Comparison of ENCODE assay signal across 8 cellular contexts in the genomic region with DNA sequence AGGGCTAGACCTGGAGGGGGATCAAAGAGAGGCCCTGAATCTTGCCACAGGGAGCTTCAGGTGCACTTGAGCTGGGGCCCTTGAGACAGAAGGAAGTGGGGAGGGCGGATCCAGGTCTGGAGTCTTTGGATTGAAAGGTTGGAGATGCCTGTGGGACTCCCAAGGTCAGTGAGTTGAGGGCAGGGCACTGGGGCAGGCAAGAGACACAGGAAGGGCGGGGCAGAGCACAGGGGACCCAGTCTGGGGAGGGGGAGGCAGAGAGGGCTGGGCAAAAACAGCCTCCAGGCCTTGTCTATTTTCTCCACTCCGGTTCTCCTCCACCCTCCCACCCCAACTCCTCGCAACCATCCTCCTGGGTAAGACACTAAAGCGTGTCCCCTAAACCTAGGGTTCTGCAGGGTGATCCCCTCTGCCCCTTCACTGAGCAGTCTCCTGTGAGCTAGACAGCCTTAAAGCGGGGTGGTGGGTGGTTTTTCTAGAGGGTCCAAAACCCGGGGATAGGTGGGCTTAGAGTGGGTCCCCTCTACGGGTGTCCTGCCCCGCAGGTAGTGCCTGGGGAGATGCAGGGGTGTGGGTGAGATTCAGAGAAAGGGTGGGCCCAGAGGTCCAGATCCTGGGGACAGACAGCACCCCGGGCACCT. TPM values are rescaled to one million over a fixed set of nuclear protein-coding genes. Genes with fewer than 3 reads are reported as not detected.
DNase-seq lines count a peak whose midpoint lies in the region; ATAC-seq lines count a peak whose summit lies in the region.

No MANE protein-coding gene starts in this region.

- peaks cover 10 to 13% of the 10 kb centered on the region in 2 donors for H3K36me3 Mint-ChIP-seq in activated naive CD4-positive, alpha-beta T cell treated with anti-CD3 and anti-CD28 coated beads, Interleukin-2, amount 50 U/mL, for 72 hours

- H3K27me3 ChIP-seq in HUES6 (ENCODE audit: control insufficient read depth, insufficient read depth, low read length) (peaks cover 8% of the 10 kb centered on the region), iPS-18a (ENCODE audit: control insufficient read depth, insufficient read depth, low read length) (peaks cover 18% of the 10 kb centered on the region), stomach smooth muscle (ENCODE audit: control insufficient read depth in 1 of 2, insufficient read depth in 2 of 2, low read length in 2 of 2) (no peaks in the 10 kb centered on the region)

- H3K9ac ChIP-seq in HUES6 (ENCODE audit: low read length) (peak overlapping the region; percentile 27), iPS-18a (ENCODE audit: low read length) (peak overlapping the region; percentile 39), stomach smooth muscle (ENCODE audit: low read length in 2 of 2) (peak overlapping the region; percentile 42 to 60)

- no peak for DNase-seq in activated naive CD4-positive, alpha-beta T cell treated with anti-CD3 and anti-CD28 coated beads, Interleukin-2, amount 50 U/mL, for 72 hours (ENCODE audit: low spot score in 2 of 2)
- DNase-seq in T-helper 9 cell (no peak), NCI-H2196 (lab: John Stamatoyannopoulos, UW; ENCODE audit: unreplicated experiment) (no peak), GDM1 (lab: John Stamatoyannopoulos, UW) (no peak)

- H3K27ac ChIP-seq in HUES6 (ENCODE audit: low read depth, low read length): no peak overlapping the region
- H3K27ac ChIP-seq in iPS-18a (ENCODE audit: low read length): no peak overlapping the region
- H3K27ac ChIP-seq in stomach smooth muscle (ENCODE audit: low read length): no peak overlapping the region

- H3K9me3 ChIP-seq in HUES6 (ENCODE audit: control insufficient read depth, insufficient read depth, low read depth, low read length): peaks cover 10% of the 10 kb centered on the region
- no peaks in the 10 kb centered on the region for H3K9me3 ChIP-seq in iPS-18a (ENCODE audit: control insufficient read depth, low read depth, low read length)
- peaks cover 0 to 8% of the 10 kb centered on the region in 2 donors for H3K9me3 ChIP-seq in stomach smooth muscle (ENCODE audit: control insufficient read depth in 2 of 2, low read length in 2 of 2)

- peak overlapping the region; percentile 36 to 79 for H3K27ac Mint-ChIP-seq in activated naive CD4-positive, alpha-beta T cell treated with anti-CD3 and anti-CD28 coated beads, Interleukin-2, amount 50 U/mL, for 72 hours

- ATAC-seq in activated naive CD4-positive, alpha-beta T cell treated with anti-CD3 and anti-CD28 coated beads, Interleukin-2, amount 50 U/mL, for 72 hours: peak in 1 of 2 donors; percentile 4
- no peak for ATAC-seq in GM18873 (IDR thresholded peaks at IDR 0.05; ENCODE audit: low FRiP score, unreplicated experiment)

- H3K36me3 ChIP-seq in HUES6 (ENCODE audit: control insufficient read depth, insufficient read depth, low read length): no peaks in the 10 kb centered on the region
- H3K36me3 ChIP-seq in iPS-18a (ENCODE audit: control insufficient read depth, low read depth, low read length): no peaks in the 10 kb centered on the region
- H3K36me3 ChIP-seq in stomach smooth muscle (ENCODE audit: control insufficient read depth in 2 of 2, insufficient read depth in 2 of 2, low read length in 2 of 2): no peaks in the 10 kb centered on the region

- H3K4me1 ChIP-seq in HUES6 (ENCODE audit: control insufficient read depth, insufficient read depth, low read length) (peaks cover 45% of the 10 kb centered on the region), iPS-18a (ENCODE audit: control insufficient read depth, low read depth, low read length) (peaks cover 15% of the 10 kb centered on the region), stomach smooth muscle (ENCODE audit: control insufficient read depth, insufficient read depth, low read length) (peaks cover 33% of the 10 kb centered on the region)

- H3K9me3 Mint-ChIP-seq in activated naive CD4-positive, alpha-beta T cell treated with anti-CD3 and anti-CD28 coated beads, Interleukin-2, amount 50 U/mL, for 72 hours: peaks cover 6 to 13% of the 10 kb centered on the region in 2 donors

- H3K4me3 ChIP-seq in HUES6 (ENCODE audit: low read depth, low read length): peak overlapping the region; percentile 59
- H3K4me3 ChIP-seq in iPS-18a (ENCODE audit: low read length): peak overlapping the region; percentile 53
- H3K4me3 ChIP-seq in stomach smooth muscle (ENCODE audit: low read length in 2 of 2): peak overlapping the region; percentile 67 to 77

RNA-seq across cellular contexts. Expression of a gene that starts 38.6 kb away (rescaled TPM):
- 1 to 10 TPM in 1 of 2 donors, under 1 TPM in 1; 0.54 to 1.1 TPM for total RNA-seq in activated naive CD4-positive, alpha-beta T cell treated with anti-CD3 and anti-CD28 coated beads, Interleukin-2, amount 50 U/mL, for 72 hours

RNA-seq across cellular contexts. Expression of a gene that starts 44.2 kb away (rescaled TPM):
- 10 to 100 TPM; 33.8 to 42.4 TPM for total RNA-seq in activated naive CD4-positive, alpha-beta T cell treated with anti-CD3 and anti-CD28 coated beads, Interleukin-2, amount 50 U/mL, for 72 hours
